In genomic region chr4:82591592-82591991, GRCh38 we compare ENCODE assay signal across 18 cellular contexts. TPM values are rescaled to one million over a fixed set of nuclear protein-coding genes. Genes with fewer than 3 reads are reported as not detected.
DNase-seq lines count a peak whose midpoint lies in the region; ATAC-seq and TF ChIP-seq lines count a peak whose summit lies in the region.
"Had no signal": no experiment of that assay in that cellular context is flagged by ENCODE, and none has a peak within 500 bp of the region (broad histone marks: within the 10 kb centered on the region; RNA-seq: fewer than 3 reads in every experiment).

No MANE protein-coding gene starts in this region.

- H3K9ac ChIP-seq in HUES48 (ENCODE audit: low read depth, low read length) (no peak overlapping the region), neural progenitor cell (no peak overlapping the region)

- no peaks in the 10 kb centered on the region for H3K36me3 ChIP-seq in HUES48 (ENCODE audit: control insufficient read depth, insufficient read depth, low read length)
- H3K36me3 ChIP-seq in neural progenitor cell: no peaks in the 10 kb centered on the region
- no peaks in the 10 kb centered on the region for H3K36me3 ChIP-seq in lower lobe of right lung
- H3K36me3 ChIP-seq: HAP-1 had no signal

- H3K4me2 ChIP-seq in neural progenitor cell: peak overlapping the region; percentile 4

- peaks cover 6% of the 10 kb centered on the region for H3K27me3 Mint-ChIP-seq in neural progenitor cell (ENCODE audit: insufficient read depth, low read depth)

- H3K27me3 ChIP-seq in HUES48 (ENCODE audit: control insufficient read depth, insufficient read depth, low read length) (no peaks in the 10 kb centered on the region), neural progenitor cell (no peaks in the 10 kb centered on the region), lower lobe of right lung (ENCODE audit: low read depth) (no peaks in the 10 kb centered on the region)

- no peaks in the 10 kb centered on the region for H3K9me3 Mint-ChIP-seq in neural progenitor cell
- H3K9me3 Mint-ChIP-seq: CD8-positive, alpha-beta memory T cell; T-helper 1 cell treated with Interleukin-12 subunit alpha and Interleukin-12 subunit beta and Interleukin-4 antibody, amounts not matched to agents 30 μg/mL and 1 μg/mL, for 36 hours had no signal

- no peaks in the 10 kb centered on the region for H3F3A ChIP-seq in neural progenitor cell (ENCODE audit: low read depth)

- peak; percentile 4 for DNase-seq in NCI-H345 treated with DMSO at 0.1 percent for 48 hours (lab: John Stamatoyannopoulos, UW; ENCODE audit: unreplicated experiment)
- no peak for DNase-seq in NCI-H345 (lab: John Stamatoyannopoulos, UW)
- peak; percentile 54 for DNase-seq in NCI-H510A treated with DMSO at 0.1 percent for 48 hours (lab: John Stamatoyannopoulos, UW)
- peak; percentile 21 for DNase-seq in neural progenitor cell (ENCODE audit: low spot score)
- DNase-seq in lower lobe of right lung: no peak
- DNase-seq in NCI-H1930 (lab: John Stamatoyannopoulos, UW): no peak
- DNase-seq: AML-193; C1 segment of cervical spinal cord; CD8-positive, alpha-beta memory T cell; DMS79; NCI-H2081; NCI-H446 treated with DMSO at 0.1 percent for 48 hours; NCI-H82; OCI-M1 had no signal

- intact Hi-C loops in lower lobe of right lung (cut with DNase I): no loop called here

- peaks cover 23% of the 10 kb centered on the region for H3K4me1 ChIP-seq in HUES48 (ENCODE audit: control insufficient read depth, insufficient read depth, low read length)
- H3K4me1 ChIP-seq in neural progenitor cell: peaks cover 15% of the 10 kb centered on the region
- H3K4me1 ChIP-seq in lower lobe of right lung: no peaks in the 10 kb centered on the region

- no peaks in the 10 kb centered on the region for H4K20me1 ChIP-seq in neural progenitor cell (ENCODE audit: low read depth)

- peaks cover 5% of the 10 kb centered on the region for H3K4me1 Mint-ChIP-seq in neural progenitor cell
- H3K4me1 Mint-ChIP-seq: CD8-positive, alpha-beta memory T cell; IgD-negative memory B cell had no signal

- H3K27ac ChIP-seq in HUES48 (ENCODE audit: low read depth, low read length) (peak overlapping the region; percentile 3), neural progenitor cell (no peak overlapping the region), lower lobe of right lung (no peak overlapping the region)

- no peak for ATAC-seq in lower lobe of right lung

- no peak overlapping the region for H3K4me3 Mint-ChIP-seq in neural progenitor cell
- H3K4me3 Mint-ChIP-seq: CD8-positive, alpha-beta memory T cell; IgD-negative memory B cell; T-helper 1 cell treated with Interleukin-12 subunit alpha and Interleukin-12 subunit beta and Interleukin-4 antibody, amounts not matched to agents 30 μg/mL and 1 μg/mL, for 36 hours had no signal

- H3K36me3 Mint-ChIP-seq in neural progenitor cell: no peaks in the 10 kb centered on the region
- H3K36me3 Mint-ChIP-seq: IgD-negative memory B cell had no signal

- H3K4me3 ChIP-seq in HUES48 (ENCODE audit: low read depth, low read length) (peak overlapping the region; percentile 13; the same call in 1 of the 2 replicates), neural progenitor cell (no peak overlapping the region), lower lobe of right lung (no peak overlapping the region)
- H3K4me3 ChIP-seq: HAP-1 had no signal

- H2AFZ ChIP-seq in neural progenitor cell (replicated peaks): no peak overlapping the region

- H3K79me2 ChIP-seq in neural progenitor cell (ENCODE audit: low read depth): no peaks in the 10 kb centered on the region

- TF ChIP-seq CTCF in neural progenitor cell (IDR thresholded peaks at IDR 0.05) (no peak), lower lobe of right lung (IDR thresholded peaks at IDR 0.05) (no peak)

- no peak overlapping the region for H3K27ac Mint-ChIP-seq in neural progenitor cell
- H3K27ac Mint-ChIP-seq: CD8-positive, alpha-beta memory T cell; IgD-negative memory B cell; T-helper 1 cell treated with Interleukin-12 subunit alpha and Interleukin-12 subunit beta and Interleukin-4 antibody, amounts not matched to agents 30 μg/mL and 1 μg/mL, for 36 hours had no signal

- H3K9me3 ChIP-seq in HUES48 (ENCODE audit: control insufficient read depth, insufficient read depth, low read length): no peaks in the 10 kb centered on the region
- no peaks in the 10 kb centered on the region for H3K9me3 ChIP-seq in neural progenitor cell (ENCODE audit: low read depth)
- H3K9me3 ChIP-seq in lower lobe of right lung: no peaks in the 10 kb centered on the region
- H3K9me3 ChIP-seq: HAP-1 had no signal

RNA-seq across cellular contexts. Expression of gene TMEM150C, which starts 29.8 kb away (rescaled TPM):
- total RNA-seq in neural progenitor cell (ENCODE audit: low replicate concordance): 3.8 and 5.7 TPM in 2 replicates
- 6.9 TPM for total RNA-seq in lower lobe of right lung
- total RNA-seq: CD8-positive, alpha-beta memory T cell had no signal

Comparison
In these comparisons a context has a peak if more than half of its experiments do, and no peak if none do; other contexts are left out.
1. DNase-seq: peak in NCI-H345 treated with DMSO at 0.1 percent for 48 hours (single experiment), NCI-H510A treated with DMSO at 0.1 percent for 48 hours (single experiment) and neural progenitor cell (single experiment); none in NCI-H345 (single experiment), lower lobe of right lung (single experiment) and NCI-H1930 (0 of 2).